9 cellular contexts compared by ENCODE assay signal in the genomic region with DNA sequence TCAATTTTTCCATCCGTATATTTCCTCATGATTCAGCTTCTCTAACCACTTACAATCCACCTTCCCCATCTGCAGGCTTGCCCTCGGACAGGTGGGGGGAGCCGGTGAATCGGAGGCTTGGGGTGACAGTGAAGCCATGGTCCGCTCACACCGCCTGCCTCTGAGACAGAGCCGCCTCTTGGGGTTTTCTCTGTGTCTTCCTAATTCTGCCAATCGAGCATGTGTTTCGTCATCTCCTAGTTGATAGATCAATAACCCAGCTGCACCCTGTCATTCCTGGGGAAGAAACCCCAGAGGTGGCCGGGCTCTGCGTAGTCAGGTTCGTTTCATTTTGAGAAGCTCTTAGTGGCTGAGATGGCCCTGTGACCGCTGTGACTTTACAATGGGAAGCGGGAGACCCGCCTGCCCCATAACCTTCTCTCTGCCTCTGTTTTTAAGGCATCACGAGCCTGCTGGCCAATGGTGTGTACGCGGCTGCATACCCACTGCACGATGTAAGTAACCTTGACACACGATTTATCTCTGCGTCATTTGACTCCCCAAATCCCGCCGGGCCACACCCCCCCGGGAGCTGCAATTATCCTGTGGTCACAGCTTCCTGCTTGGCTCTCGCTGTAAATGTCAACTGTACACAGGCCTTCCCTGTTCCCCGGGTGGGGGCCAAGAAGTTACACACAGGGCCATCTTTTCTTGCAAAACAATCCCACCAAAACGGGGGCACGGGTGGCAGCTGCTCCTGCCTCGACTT. TPM values are rescaled to one million over a fixed set of nuclear protein-coding genes. Genes with fewer than 3 reads are reported as not detected.
DNase-seq lines count a peak whose midpoint lies in the region; ATAC-seq and TF ChIP-seq lines count a peak whose summit lies in the region.
"Had no signal": no experiment of that assay in that cellular context is flagged by ENCODE, and none has a peak within 500 bp of the region (broad histone marks: within the 10 kb centered on the region; RNA-seq: fewer than 3 reads in every experiment).

No MANE protein-coding gene starts in this region.

- TF ChIP-seq CTCF in esophagus muscularis mucosa (IDR thresholded peaks at IDR 0.05), result no peak
- TF ChIP-seq CTCF in psoas muscle (IDR thresholded peaks at IDR 0.05), result no peak

- intact Hi-C loops in esophagus muscularis mucosa (cut with DNase I), result no loop called here
- intact Hi-C loops in psoas muscle (cut with DNase I), result no loop called here

- H3K9me3 ChIP-seq in esophagus muscularis mucosa, result no peaks in the 10 kb centered on the region
- H3K9me3 ChIP-seq in psoas muscle, result no peaks in the 10 kb centered on the region
- H3K9me3 ChIP-seq: Peyer's patch had no signal

- H3K27ac ChIP-seq in esophagus muscularis mucosa (replicated peaks in 1 of 4) (peak overlapping the region; percentile 48 to 63 (median 52)), psoas muscle (peak overlapping the region; percentile 84)

- no peaks in the 10 kb centered on the region for H3K36me3 ChIP-seq in esophagus muscularis mucosa
- H3K36me3 ChIP-seq in psoas muscle (ENCODE audit: insufficient read depth in 1 of 2, low read depth in 1 of 2), result no peaks in the 10 kb centered on the region
- H3K36me3 ChIP-seq: Peyer's patch had no signal

- no peak for TF ChIP-seq POLR2A in esophagus muscularis mucosa (IDR thresholded peaks at IDR 0.05; ENCODE audit: low read depth)

- H3K4me3 ChIP-seq in esophagus muscularis mucosa, result no peak overlapping the region
- H3K4me3 ChIP-seq in psoas muscle, result peak overlapping the region; percentile 25
- H3K4me3 ChIP-seq: Peyer's patch had no signal

- DNase-seq in ELF-1 (ENCODE audit: low read depth, low spot score), result peak; percentile 53
- peak; percentile 88 for DNase-seq in NCI-H2107 treated with DMSO at 0.1 percent for 48 hours (lab: John Stamatoyannopoulos, UW; ENCODE audit: unreplicated experiment)
- DNase-seq in esophagus muscularis mucosa (ENCODE audit: extremely low spot score), result no peak
- DNase-seq in psoas muscle, result peak; percentile 64 to 89
- no peak for DNase-seq in stimulated activated CD4-positive, alpha-beta T cell treated with anti-CD3 and anti-CD28 coated beads, Interleukin-1b, Interleukin-23, amount 100 ng/mL, for 48 hours
- no peak for DNase-seq in KG1 (lab: John Stamatoyannopoulos, UW)

- H3K27me3 ChIP-seq in esophagus muscularis mucosa (peaks cover 0 to 8% (median 0%) of the 10 kb centered on the region in 4 donors), psoas muscle (ENCODE audit: insufficient read depth in 3 of 3, low read length in 2 of 3) (peaks cover 0 to 3% (median 0%) of the 10 kb centered on the region in 3 donors)
- H3K27me3 ChIP-seq: Peyer's patch had no signal

- 73% methylated on average over 21 of the region's 29 CpGs for WGBS in esophagus muscularis mucosa
- WGBS in psoas muscle, 3 donors, result 33 to 42% (median 38%) methylated on average over 29 of the region's 29 CpGs

- TF ChIP-seq EP300 in esophagus muscularis mucosa (IDR thresholded peaks at IDR 0.05), result no peak

- peaks cover 2 to 20% (median 5%) of the 10 kb centered on the region in 4 donors for H3K4me1 ChIP-seq in esophagus muscularis mucosa
- H3K4me1 ChIP-seq in psoas muscle, result peaks cover 11% of the 10 kb centered on the region

- ATAC-seq in psoas muscle (peak; percentile 72 to 86 (median 82)), GM18511 (IDR thresholded peaks at IDR 0.05; ENCODE audit: unreplicated experiment) (no peak), HG02973 (IDR thresholded peaks at IDR 0.05; ENCODE audit: unreplicated experiment) (no peak)

RNA-seq across cellular contexts. Expression of gene ANO1, which starts 33.3 kb away (rescaled TPM):
- total RNA-seq in esophagus muscularis mucosa (100 to 1,000 TPM in 1 of 4 donors, 10 to 100 TPM in 3; 25.3 to 107 (median 48.8) TPM), psoas muscle (10 to 100 TPM in 3 of 4 donors, 1 to 10 TPM in 1; 5.1 to 11.3 (median 11.3) TPM)
- 1 to 10 TPM; 2.2 to 8.7 (median 4.5) TPM for polyA plus RNA-seq in psoas muscle

Comparison
In these comparisons a context has a peak if more than half of its experiments do, and no peak if none do; other contexts are left out.
1. DNase-seq: peak in ELF-1 (single experiment), NCI-H2107 treated with DMSO at 0.1 percent for 48 hours (single experiment) and psoas muscle (2 of 2); none in esophagus muscularis mucosa (single experiment), stimulated activated CD4-positive, alpha-beta T cell treated with anti-CD3 and anti-CD28 coated beads, Interleukin-1b, Interleukin-23, amount 100 ng/mL, for 48 hours (single experiment) and KG1 (single experiment).
2. ATAC-seq: peak in psoas muscle (4 of 4); none in GM18511 (single experiment) and HG02973 (single experiment).